Comparison of ENCODE assay signal across 1 cellular context in the genomic region with DNA sequence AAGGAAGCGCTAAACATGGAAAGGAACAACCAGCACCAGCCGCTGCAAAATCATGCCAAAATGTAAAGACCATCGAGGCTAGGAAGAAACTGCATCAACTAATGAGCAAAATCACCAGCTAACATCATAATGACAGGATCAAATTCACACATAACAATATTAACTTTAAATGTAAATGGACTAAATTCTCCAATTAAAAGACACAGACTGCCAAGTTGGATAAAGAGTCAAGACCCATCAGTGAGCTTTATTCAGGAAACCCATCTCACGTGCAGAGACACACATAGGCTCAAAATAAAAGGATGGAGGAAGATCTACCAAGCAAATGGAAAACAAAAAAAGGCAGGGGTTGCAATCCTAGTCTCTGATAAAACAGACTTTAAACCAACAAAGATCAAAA. TPM values are rescaled to one million over a fixed set of nuclear protein-coding genes. Genes with fewer than 3 reads are reported as not detected.
"Had no signal": no experiment of that assay in that cellular context is flagged by ENCODE, and none has a peak within 500 bp of the region (broad histone marks: within the 10 kb centered on the region; RNA-seq: fewer than 3 reads in every experiment).

No MANE protein-coding gene starts in this region.

RNA-seq across cellular contexts. Expression of gene KCNQ5, which starts 49.9 kb away (rescaled TPM):
- total RNA-seq: cardiac septum had no signal
